ENCODE assay signal across 1 cellular context in genomic region chr11:96330511-96330859, GRCh38.
A peak's percentile ranks its signal among the peaks of the same experiment; 100 is the strongest.
TF ChIP-seq lines count a peak whose summit lies in the region.

No MANE protein-coding gene starts in this region.

TF ChIP-seq in K562, 482 proteins besides CTCF, POLR2A, EP300 and RAD21 (continued from another document and continues in another):
- TF ChIP-seq NUFIP1 (IDR thresholded peaks at IDR 0.05; ENCODE audit: partially characterized antibody), result no peak
- no peak for TF ChIP-seq CREBBP (IDR thresholded peaks at IDR 0.05; ENCODE audit: low read depth, low read length)
- TF ChIP-seq TEAD2 (tag; IDR thresholded peaks at IDR 0.05), result peak; percentile 67; the same call in 1 of the 2 replicates
- TF ChIP-seq XRCC3 (IDR thresholded peaks at IDR 0.05), result no peak
- peak; percentile 86 for TF ChIP-seq MEF2D (tag; conservative IDR thresholded peaks at IDR 0.05; ENCODE audit: low read depth)
- TF ChIP-seq ILF3 (IDR thresholded peaks at IDR 0.05; ENCODE audit: borderline replicate concordance), result no peak
- TF ChIP-seq ZNF23 (CRISPR knock-in tag; IDR thresholded peaks at IDR 0.05), result peak; percentile 75; the same call in 1 of the 2 replicates
- TF ChIP-seq TRIM24 (IDR thresholded peaks at IDR 0.05), result no peak
- TF ChIP-seq TFAP4 (CRISPR knock-in tag; IDR thresholded peaks at IDR 0.05; ENCODE audit: borderline replicate concordance), result no peak
- peak; percentile 71; the same call in 1 of the 2 replicates for TF ChIP-seq ZSCAN32 (CRISPR knock-in tag; IDR thresholded peaks at IDR 0.05)
- TF ChIP-seq ADNP (tag; IDR thresholded peaks at IDR 0.05), result no peak
- no peak for TF ChIP-seq SPI1 (IDR thresholded peaks at IDR 0.05; ENCODE audit: borderline replicate concordance, low read depth, low read length)
- no peak for TF ChIP-seq MCM7 (IDR thresholded peaks at IDR 0.05)
- TF ChIP-seq GTF2A2 (tag; IDR thresholded peaks at IDR 0.05), result peak; percentile 89
- no peak for TF ChIP-seq HMG20B (CRISPR knock-in tag; IDR thresholded peaks at IDR 0.05)
- TF ChIP-seq, protein P1, sequence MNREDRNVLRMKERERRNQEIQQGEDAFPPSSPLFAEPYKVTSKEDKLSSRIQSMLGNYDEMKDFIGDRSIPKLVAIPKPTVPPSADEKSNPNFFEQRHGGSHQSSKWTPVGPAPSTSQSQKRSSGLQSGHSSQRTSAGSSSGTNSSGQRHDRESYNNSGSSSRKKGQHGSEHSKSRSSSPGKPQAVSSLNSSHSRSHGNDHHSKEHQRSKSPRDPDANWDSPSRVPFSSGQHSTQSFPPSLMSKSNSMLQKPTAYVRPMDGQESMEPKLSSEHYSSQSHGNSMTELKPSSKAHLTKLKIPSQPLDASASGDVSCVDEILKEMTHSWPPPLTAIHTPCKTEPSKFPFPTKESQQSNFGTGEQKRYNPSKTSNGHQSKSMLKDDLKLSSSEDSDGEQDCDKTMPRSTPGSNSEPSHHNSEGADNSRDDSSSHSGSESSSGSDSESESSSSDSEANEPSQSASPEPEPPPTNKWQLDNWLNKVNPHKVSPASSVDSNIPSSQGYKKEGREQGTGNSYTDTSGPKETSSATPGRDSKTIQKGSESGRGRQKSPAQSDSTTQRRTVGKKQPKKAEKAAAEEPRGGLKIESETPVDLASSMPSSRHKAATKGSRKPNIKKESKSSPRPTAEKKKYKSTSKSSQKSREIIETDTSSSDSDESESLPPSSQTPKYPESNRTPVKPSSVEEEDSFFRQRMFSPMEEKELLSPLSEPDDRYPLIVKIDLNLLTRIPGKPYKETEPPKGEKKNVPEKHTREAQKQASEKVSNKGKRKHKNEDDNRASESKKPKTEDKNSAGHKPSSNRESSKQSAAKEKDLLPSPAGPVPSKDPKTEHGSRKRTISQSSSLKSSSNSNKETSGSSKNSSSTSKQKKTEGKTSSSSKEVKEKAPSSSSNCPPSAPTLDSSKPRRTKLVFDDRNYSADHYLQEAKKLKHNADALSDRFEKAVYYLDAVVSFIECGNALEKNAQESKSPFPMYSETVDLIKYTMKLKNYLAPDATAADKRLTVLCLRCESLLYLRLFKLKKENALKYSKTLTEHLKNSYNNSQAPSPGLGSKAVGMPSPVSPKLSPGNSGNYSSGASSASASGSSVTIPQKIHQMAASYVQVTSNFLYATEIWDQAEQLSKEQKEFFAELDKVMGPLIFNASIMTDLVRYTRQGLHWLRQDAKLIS (CRISPR knock-in tag; IDR thresholded peaks at IDR 0.05), result no peak
- TF ChIP-seq, protein P2, sequence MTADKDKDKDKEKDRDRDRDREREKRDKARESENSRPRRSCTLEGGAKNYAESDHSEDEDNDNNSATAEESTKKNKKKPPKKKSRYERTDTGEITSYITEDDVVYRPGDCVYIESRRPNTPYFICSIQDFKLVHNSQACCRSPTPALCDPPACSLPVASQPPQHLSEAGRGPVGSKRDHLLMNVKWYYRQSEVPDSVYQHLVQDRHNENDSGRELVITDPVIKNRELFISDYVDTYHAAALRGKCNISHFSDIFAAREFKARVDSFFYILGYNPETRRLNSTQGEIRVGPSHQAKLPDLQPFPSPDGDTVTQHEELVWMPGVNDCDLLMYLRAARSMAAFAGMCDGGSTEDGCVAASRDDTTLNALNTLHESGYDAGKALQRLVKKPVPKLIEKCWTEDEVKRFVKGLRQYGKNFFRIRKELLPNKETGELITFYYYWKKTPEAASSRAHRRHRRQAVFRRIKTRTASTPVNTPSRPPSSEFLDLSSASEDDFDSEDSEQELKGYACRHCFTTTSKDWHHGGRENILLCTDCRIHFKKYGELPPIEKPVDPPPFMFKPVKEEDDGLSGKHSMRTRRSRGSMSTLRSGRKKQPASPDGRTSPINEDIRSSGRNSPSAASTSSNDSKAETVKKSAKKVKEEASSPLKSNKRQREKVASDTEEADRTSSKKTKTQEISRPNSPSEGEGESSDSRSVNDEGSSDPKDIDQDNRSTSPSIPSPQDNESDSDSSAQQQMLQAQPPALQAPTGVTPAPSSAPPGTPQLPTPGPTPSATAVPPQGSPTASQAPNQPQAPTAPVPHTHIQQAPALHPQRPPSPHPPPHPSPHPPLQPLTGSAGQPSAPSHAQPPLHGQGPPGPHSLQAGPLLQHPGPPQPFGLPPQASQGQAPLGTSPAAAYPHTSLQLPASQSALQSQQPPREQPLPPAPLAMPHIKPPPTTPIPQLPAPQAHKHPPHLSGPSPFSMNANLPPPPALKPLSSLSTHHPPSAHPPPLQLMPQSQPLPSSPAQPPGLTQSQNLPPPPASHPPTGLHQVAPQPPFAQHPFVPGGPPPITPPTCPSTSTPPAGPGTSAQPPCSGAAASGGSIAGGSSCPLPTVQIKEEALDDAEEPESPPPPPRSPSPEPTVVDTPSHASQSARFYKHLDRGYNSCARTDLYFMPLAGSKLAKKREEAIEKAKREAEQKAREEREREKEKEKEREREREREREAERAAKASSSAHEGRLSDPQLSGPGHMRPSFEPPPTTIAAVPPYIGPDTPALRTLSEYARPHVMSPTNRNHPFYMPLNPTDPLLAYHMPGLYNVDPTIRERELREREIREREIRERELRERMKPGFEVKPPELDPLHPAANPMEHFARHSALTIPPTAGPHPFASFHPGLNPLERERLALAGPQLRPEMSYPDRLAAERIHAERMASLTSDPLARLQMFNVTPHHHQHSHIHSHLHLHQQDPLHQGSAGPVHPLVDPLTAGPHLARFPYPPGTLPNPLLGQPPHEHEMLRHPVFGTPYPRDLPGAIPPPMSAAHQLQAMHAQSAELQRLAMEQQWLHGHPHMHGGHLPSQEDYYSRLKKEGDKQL (CRISPR knock-in tag; IDR thresholded peaks at IDR 0.05; ENCODE audit: borderline replicate concordance), result no peak
- TF ChIP-seq, protein P3, sequence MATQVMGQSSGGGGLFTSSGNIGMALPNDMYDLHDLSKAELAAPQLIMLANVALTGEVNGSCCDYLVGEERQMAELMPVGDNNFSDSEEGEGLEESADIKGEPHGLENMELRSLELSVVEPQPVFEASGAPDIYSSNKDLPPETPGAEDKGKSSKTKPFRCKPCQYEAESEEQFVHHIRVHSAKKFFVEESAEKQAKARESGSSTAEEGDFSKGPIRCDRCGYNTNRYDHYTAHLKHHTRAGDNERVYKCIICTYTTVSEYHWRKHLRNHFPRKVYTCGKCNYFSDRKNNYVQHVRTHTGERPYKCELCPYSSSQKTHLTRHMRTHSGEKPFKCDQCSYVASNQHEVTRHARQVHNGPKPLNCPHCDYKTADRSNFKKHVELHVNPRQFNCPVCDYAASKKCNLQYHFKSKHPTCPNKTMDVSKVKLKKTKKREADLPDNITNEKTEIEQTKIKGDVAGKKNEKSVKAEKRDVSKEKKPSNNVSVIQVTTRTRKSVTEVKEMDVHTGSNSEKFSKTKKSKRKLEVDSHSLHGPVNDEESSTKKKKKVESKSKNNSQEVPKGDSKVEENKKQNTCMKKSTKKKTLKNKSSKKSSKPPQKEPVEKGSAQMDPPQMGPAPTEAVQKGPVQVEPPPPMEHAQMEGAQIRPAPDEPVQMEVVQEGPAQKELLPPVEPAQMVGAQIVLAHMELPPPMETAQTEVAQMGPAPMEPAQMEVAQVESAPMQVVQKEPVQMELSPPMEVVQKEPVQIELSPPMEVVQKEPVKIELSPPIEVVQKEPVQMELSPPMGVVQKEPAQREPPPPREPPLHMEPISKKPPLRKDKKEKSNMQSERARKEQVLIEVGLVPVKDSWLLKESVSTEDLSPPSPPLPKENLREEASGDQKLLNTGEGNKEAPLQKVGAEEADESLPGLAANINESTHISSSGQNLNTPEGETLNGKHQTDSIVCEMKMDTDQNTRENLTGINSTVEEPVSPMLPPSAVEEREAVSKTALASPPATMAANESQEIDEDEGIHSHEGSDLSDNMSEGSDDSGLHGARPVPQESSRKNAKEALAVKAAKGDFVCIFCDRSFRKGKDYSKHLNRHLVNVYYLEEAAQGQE (CRISPR knock-in tag; IDR thresholded peaks at IDR 0.05; ENCODE audit: low read depth), result peak; percentile 71; the same call in 1 of the 2 replicates
- TF ChIP-seq KHSRP (IDR thresholded peaks at IDR 0.05), result no peak
- TF ChIP-seq, protein P4, sequence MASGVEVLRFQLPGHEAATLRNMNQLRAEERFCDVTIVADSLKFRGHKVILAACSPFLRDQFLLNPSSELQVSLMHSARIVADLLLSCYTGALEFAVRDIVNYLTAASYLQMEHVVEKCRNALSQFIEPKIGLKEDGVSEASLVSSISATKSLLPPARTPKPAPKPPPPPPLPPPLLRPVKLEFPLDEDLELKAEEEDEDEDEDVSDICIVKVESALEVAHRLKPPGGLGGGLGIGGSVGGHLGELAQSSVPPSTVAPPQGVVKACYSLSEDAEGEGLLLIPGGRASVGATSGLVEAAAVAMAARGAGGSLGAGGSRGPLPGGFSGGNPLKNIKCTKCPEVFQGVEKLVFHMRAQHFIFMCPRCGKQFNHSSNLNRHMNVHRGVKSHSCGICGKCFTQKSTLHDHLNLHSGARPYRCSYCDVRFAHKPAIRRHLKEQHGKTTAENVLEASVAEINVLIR (CRISPR knock-in tag; IDR thresholded peaks at IDR 0.05), result peak; percentile 64
- TF ChIP-seq E2F3 (CRISPR knock-in tag; IDR thresholded peaks at IDR 0.05), result peak; percentile 87
- TF ChIP-seq, protein P5, sequence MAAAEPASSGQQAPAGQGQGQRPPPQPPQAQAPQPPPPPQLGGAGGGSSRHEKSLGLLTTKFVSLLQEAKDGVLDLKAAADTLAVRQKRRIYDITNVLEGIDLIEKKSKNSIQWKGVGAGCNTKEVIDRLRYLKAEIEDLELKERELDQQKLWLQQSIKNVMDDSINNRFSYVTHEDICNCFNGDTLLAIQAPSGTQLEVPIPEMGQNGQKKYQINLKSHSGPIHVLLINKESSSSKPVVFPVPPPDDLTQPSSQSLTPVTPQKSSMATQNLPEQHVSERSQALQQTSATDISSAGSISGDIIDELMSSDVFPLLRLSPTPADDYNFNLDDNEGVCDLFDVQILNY (CRISPR knock-in tag; IDR thresholded peaks at IDR 0.05), result no peak
- TF ChIP-seq ELF2 (CRISPR knock-in tag; IDR thresholded peaks at IDR 0.05), result peak; percentile 71; the same call in 1 of the 2 replicates
- TF ChIP-seq CBX8 (IDR thresholded peaks at IDR 0.05; ENCODE audit: borderline replicate concordance, extremely low read depth, low read depth, low read length, poor library complexity, severe bottlenecking), result no peak
- no peak for TF ChIP-seq STAT5A (IDR thresholded peaks at IDR 0.05; ENCODE audit: borderline replicate concordance, low read length)
- no peak for TF ChIP-seq HNRNPLL (IDR thresholded peaks at IDR 0.05; ENCODE audit: low read depth, low read length, poor library complexity, severe bottlenecking)
- TF ChIP-seq SMARCA5 (IDR thresholded peaks at IDR 0.05), result no peak
- TF ChIP-seq ZNF780A (CRISPR knock-in tag; IDR thresholded peaks at IDR 0.05), result no peak
- no peak for TF ChIP-seq SOX6 (IDR thresholded peaks at IDR 0.05)
- peak; percentile 97 for TF ChIP-seq NR4A1 (CRISPR knock-in tag; IDR thresholded peaks at IDR 0.05)
- peak; percentile 98 for TF ChIP-seq NR4A1 (tag; IDR thresholded peaks at IDR 0.05)
- TF ChIP-seq CBX3 (IDR thresholded peaks at IDR 0.05; ENCODE audit: borderline replicate concordance in 1 of 2, low read length in 2 of 2), result no peak
- TF ChIP-seq NCOA4 (IDR thresholded peaks at IDR 0.05; ENCODE audit: partially characterized antibody), result no peak
- peak; percentile 62; the same call in 1 of the 2 replicates for TF ChIP-seq KLF10 (CRISPR knock-in tag; IDR thresholded peaks at IDR 0.05)
- TF ChIP-seq CBFA2T3 (IDR thresholded peaks at IDR 0.05), result no peak
- peak; percentile 68 for TF ChIP-seq ZNF324 (CRISPR knock-in tag; IDR thresholded peaks at IDR 0.05)
- no peak for TF ChIP-seq STAT6 (CRISPR knock-in tag; IDR thresholded peaks at IDR 0.05)
- no peak for TF ChIP-seq RUNX1 (IDR thresholded peaks at IDR 0.05; ENCODE audit: low read depth)
- no peak for TF ChIP-seq PRDM10 (IDR thresholded peaks at IDR 0.05; ENCODE audit: partially characterized antibody)
- no peak for TF ChIP-seq SIN3A (IDR thresholded peaks at IDR 0.05; ENCODE audit: borderline replicate concordance in 2 of 2, control insufficient read depth in 1 of 2, low read depth in 2 of 2, low read length in 2 of 2)
- 0 out of 2 replicates have a peak, but pooled peaks have one; percentile 28 for TF ChIP-seq ZNF696 (CRISPR knock-in tag; conservative IDR thresholded peaks at IDR 0.05)
